Comparison of ENCODE assay signal across 8 cellular contexts in the genomic region with DNA sequence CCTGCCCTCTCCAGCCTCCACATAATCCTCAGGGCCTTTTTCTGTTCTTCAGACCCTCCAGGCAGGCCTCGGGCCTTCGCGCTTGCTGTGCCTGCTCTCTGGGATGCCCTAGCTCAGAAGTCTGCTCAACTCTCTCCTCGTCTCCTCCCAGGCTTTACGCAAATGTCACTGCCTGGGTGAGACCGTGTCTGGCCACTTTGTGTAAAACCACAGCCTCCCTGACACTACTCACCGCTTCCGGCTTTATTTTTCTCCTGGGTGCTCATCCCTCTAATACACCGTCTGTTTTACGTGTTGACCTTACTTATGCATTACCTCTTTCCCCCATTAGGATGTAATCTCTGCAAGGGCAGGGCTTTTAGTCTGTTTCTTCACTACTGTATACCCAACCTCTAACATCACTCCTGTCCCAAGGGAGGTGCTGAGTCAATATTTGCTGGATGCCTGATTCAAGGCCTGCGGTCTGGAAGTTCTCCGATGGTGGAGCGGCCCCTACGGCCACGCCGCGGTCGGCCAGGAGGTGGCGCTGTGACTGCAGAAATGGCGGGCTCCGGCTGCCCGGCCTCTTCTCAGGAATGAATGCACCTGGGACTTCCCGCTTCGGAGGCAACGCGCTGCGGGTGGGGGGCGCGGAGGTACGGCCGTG. TPM values are rescaled to one million over a fixed set of nuclear protein-coding genes. Genes with fewer than 3 reads are reported as not detected.
DNase-seq lines count a peak whose midpoint lies in the region; ATAC-seq and TF ChIP-seq lines count a peak whose summit lies in the region.

No MANE protein-coding gene starts in this region.

- H3K9me3 Mint-ChIP-seq in activated T-helper 1 cell treated with anti-CD3 and anti-CD28 coated beads, Interleukin-12 subunit alpha, Interleukin-12 subunit beta, Interleukin-2, Interleukin-4 antibody, amounts not matched to agents 30 ng/mL and 10 ng/mL and 1 ng/mL, durations not matched to agents 14 hours and 24 hours and 36 hours = no peaks in the 10 kb centered on the region
- H3K9me3 Mint-ChIP-seq in nephron progenitor cell = no peaks in the 10 kb centered on the region

- no peaks in the 10 kb centered on the region for H3K4me1 ChIP-seq in KMS-11 (ENCODE audit: low read depth, poor library complexity, severe bottlenecking)
- no peaks in the 10 kb centered on the region for H3K4me1 ChIP-seq in Panc1 (ENCODE audit: control insufficient read depth, insufficient read depth, low read length)

- H3K36me3 ChIP-seq in KMS-11 (ENCODE audit: insufficient read depth) = no peaks in the 10 kb centered on the region
- no peaks in the 10 kb centered on the region for H3K36me3 ChIP-seq in Panc1 (ENCODE audit: control insufficient read depth, insufficient read depth, low read length)

- H3K27me3 ChIP-seq in KMS-11 (ENCODE audit: insufficient read depth, low read depth) (no peaks in the 10 kb centered on the region), Panc1 (ENCODE audit: control insufficient read depth, insufficient read depth, low read length) (no peaks in the 10 kb centered on the region)

- CTCF ChIA-PET in Panc1 (lab: Charles Lee) = interaction anchor here (0.7 to 1.2 kb wide), 3 partner anchors 11 to 143 kb away, joined by 3 to 8 read pairs (median 4); no protein-coding TSS in a partner anchor

- peak; percentile 91 for ATAC-seq in Panc1
- peak; percentile 67 for ATAC-seq in stimulated activated naive CD8-positive, alpha-beta T cell treated with anti-CD3 and anti-CD28 coated beads, Interleukin-15, Interleukin-2, amounts not matched to agents 100 U/mL and 50 U/mL, for 24 hours

- TF ChIP-seq CTCF in KMS-11 (conservative IDR thresholded peaks at IDR 0.05; ENCODE audit: low read depth, low read length) (peak; percentile 82), Panc1 (IDR thresholded peaks at IDR 0.05) (peak; percentile 98), nephron progenitor cell (IDR thresholded peaks at IDR 0.05) (peak; percentile 98)

- no peaks in the 10 kb centered on the region for H3K79me2 ChIP-seq in KMS-11 (ENCODE audit: insufficient read depth, low read depth)

- H3K36me3 Mint-ChIP-seq in activated T-helper 1 cell treated with anti-CD3 and anti-CD28 coated beads, Interleukin-12 subunit alpha, Interleukin-12 subunit beta, Interleukin-2, Interleukin-4 antibody, amounts not matched to agents 30 ng/mL and 10 ng/mL and 1 ng/mL, durations not matched to agents 14 hours and 24 hours and 36 hours (ENCODE audit: low read depth) = no peaks in the 10 kb centered on the region
- H3K36me3 Mint-ChIP-seq in nephron progenitor cell (ENCODE audit: low read depth) = no peaks in the 10 kb centered on the region

- no peak overlapping the region for H3K27ac ChIP-seq in KMS-11
- H3K27ac ChIP-seq in Panc1 (ENCODE audit: low read length) = no peak overlapping the region

- peak; percentile 46 for DNase-seq in NK-92 treated with Interleukin-12 subunit alpha and Interleukin-12 subunit beta, amount 100 ng/mL, for 24 hours (lab: John Stamatoyannopoulos, UW)
- DNase-seq in NK-92 (lab: John Stamatoyannopoulos, UW; ENCODE audit: unreplicated experiment) (no peak), Panc1 (ENCODE audit: low read depth, low spot score) (peak; percentile 57), fibroblast of peridontal ligament (ENCODE audit: extremely low read depth) (peak; percentile 100), nephron progenitor cell (peak; percentile 95)
- peak; percentile 55 for DNase-seq in activated T-helper 1 cell treated with anti-CD3 and anti-CD28 coated beads, Interleukin-12 subunit alpha, Interleukin-12 subunit beta, Interleukin-2, Interleukin-4 antibody, amounts not matched to agents 30 ng/mL and 10 ng/mL and 1 ng/mL, durations not matched to agents 14 hours and 24 hours and 36 hours (ENCODE audit: low spot score)
- DNase-seq in stimulated activated naive CD8-positive, alpha-beta T cell treated with anti-CD3 and anti-CD28 coated beads, Interleukin-15, Interleukin-2, amounts not matched to agents 100 U/mL and 50 U/mL, for 24 hours = peak; percentile 87

- H2AFZ ChIP-seq in KMS-11 (ENCODE audit: low read depth) = no peak overlapping the region

- no peaks in the 10 kb centered on the region for H4K20me1 ChIP-seq in KMS-11 (ENCODE audit: insufficient read depth)

- in situ Hi-C loops in Panc1 (cut with HindIII; ENCODE audit: low pct_unique_long_range_greater_than_20kb, low sequenced_read_pairs) = no loop called here

- intact Hi-C loops in Panc1 (cut with micrococcal nuclease; ENCODE audit: unreplicated experiment) = loop anchor here (1.0 to 10.0 kb wide), 4 partner anchors 53 to 531 kb away; a partner anchor contains a TSS
- intact Hi-C loops in activated T-helper 1 cell treated with anti-CD3 and anti-CD28 coated beads, Interleukin-12 subunit alpha, Interleukin-12 subunit beta, Interleukin-2, Interleukin-4 antibody, amounts not matched to agents 30 ng/mL and 10 ng/mL and 1 ng/mL, durations not matched to agents 14 hours and 24 hours and 36 hours (cut with micrococcal nuclease) = loop anchor here (1.0 to 2.0 kb wide), 2 partner anchors 53 to 248 kb away; a partner anchor contains a TSS

- H3K4me3 ChIP-seq in KMS-11 (IDR thresholded peaks at IDR 0.05; ENCODE audit: insufficient read depth, low read depth, low read length) (no peak overlapping the region), Panc1 (ENCODE audit: low read depth in 2 of 2, low read length in 2 of 2) (no peak overlapping the region)

- H3K9me3 ChIP-seq in Panc1 (ENCODE audit: control insufficient read depth, insufficient read depth, low read depth, low read length) = no peaks in the 10 kb centered on the region

- BruUV-seq in Panc1 (replicated peaks; lab: Mats Ljungman, UMichigan) = no TSS peak

- POLR2A ChIA-PET in Panc1 (lab: Charles Lee) = no interaction called here

- no peak overlapping the region for H3K9ac ChIP-seq in KMS-11

- H3K4me3 Mint-ChIP-seq in activated T-helper 1 cell treated with anti-CD3 and anti-CD28 coated beads, Interleukin-12 subunit alpha, Interleukin-12 subunit beta, Interleukin-2, Interleukin-4 antibody, amounts not matched to agents 30 ng/mL and 10 ng/mL and 1 ng/mL, durations not matched to agents 14 hours and 24 hours and 36 hours = no peak overlapping the region
- H3K4me3 Mint-ChIP-seq in nephron progenitor cell = peak overlapping the region; percentile 43

- H3K4me2 ChIP-seq in KMS-11 = no peak overlapping the region

- no peaks in the 10 kb centered on the region for H3K4me1 Mint-ChIP-seq in activated T-helper 1 cell treated with anti-CD3 and anti-CD28 coated beads, Interleukin-12 subunit alpha, Interleukin-12 subunit beta, Interleukin-2, Interleukin-4 antibody, amounts not matched to agents 30 ng/mL and 10 ng/mL and 1 ng/mL, durations not matched to agents 14 hours and 24 hours and 36 hours (ENCODE audit: low read depth)
- peaks cover 31% of the 10 kb centered on the region for H3K4me1 Mint-ChIP-seq in nephron progenitor cell

- no peak overlapping the region for H3K27ac Mint-ChIP-seq in activated T-helper 1 cell treated with anti-CD3 and anti-CD28 coated beads, Interleukin-12 subunit alpha, Interleukin-12 subunit beta, Interleukin-2, Interleukin-4 antibody, amounts not matched to agents 30 ng/mL and 10 ng/mL and 1 ng/mL, durations not matched to agents 14 hours and 24 hours and 36 hours
- H3K27ac Mint-ChIP-seq in nephron progenitor cell = peak overlapping the region; percentile 93

- H3K27me3 Mint-ChIP-seq in activated T-helper 1 cell treated with anti-CD3 and anti-CD28 coated beads, Interleukin-12 subunit alpha, Interleukin-12 subunit beta, Interleukin-2, Interleukin-4 antibody, amounts not matched to agents 30 ng/mL and 10 ng/mL and 1 ng/mL, durations not matched to agents 14 hours and 24 hours and 36 hours (ENCODE audit: insufficient read depth) = peaks cover 6% of the 10 kb centered on the region
- peaks cover 57% of the 10 kb centered on the region for H3K27me3 Mint-ChIP-seq in nephron progenitor cell (ENCODE audit: low read depth, poor library complexity)

RNA-seq across cellular contexts. Expression of a gene that starts 58.2 kb away (rescaled TPM):
- 13.7 TPM for total RNA-seq in Panc1 (2021; ENCODE audit: unreplicated experiment)
- polyA plus RNA-seq in Panc1 (2012; ENCODE audit: insufficient read length) = 24.3 TPM
- total RNA-seq in activated T-helper 1 cell treated with anti-CD3 and anti-CD28 coated beads, Interleukin-12 subunit alpha, Interleukin-12 subunit beta, Interleukin-2, Interleukin-4 antibody, amounts not matched to agents 30 ng/mL and 10 ng/mL and 1 ng/mL, durations not matched to agents 14 hours and 24 hours and 36 hours = 0.83 and 1.0 TPM in 2 replicates
